In the genomic region with DNA sequence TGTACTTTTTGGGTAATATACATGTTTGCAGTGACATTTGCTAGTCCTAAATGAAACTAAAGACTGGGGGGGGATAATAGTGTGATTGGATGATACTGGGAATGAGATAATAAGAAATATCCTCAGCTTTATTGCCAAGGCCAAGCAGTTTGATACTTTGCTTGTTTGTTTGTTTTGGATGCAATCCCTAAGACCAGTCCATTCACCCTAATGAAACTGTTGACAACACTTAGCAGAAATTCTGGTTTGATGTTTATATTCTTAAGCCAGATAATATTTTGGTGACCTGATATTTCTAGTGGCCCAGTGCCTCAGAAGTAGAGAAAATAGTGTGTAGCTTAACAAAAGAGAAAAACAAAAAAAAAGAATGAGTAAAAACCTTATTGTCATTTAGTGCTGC, we compare ENCODE assay signal across 19 cellular contexts. TPM values are rescaled to one million over a fixed set of nuclear protein-coding genes. Genes with fewer than 3 reads are reported as not detected.
DNase-seq lines count a peak whose midpoint lies in the region; ATAC-seq and TF ChIP-seq lines count a peak whose summit lies in the region.
"Had no signal": no experiment of that assay in that cellular context is flagged by ENCODE, and none has a peak within 500 bp of the region (broad histone marks: within the 10 kb centered on the region; RNA-seq: fewer than 3 reads in every experiment).

No MANE protein-coding gene starts in this region.

- H3K9ac ChIP-seq in HCT116 (ENCODE audit: low read length) (no peak overlapping the region), adipocyte (ENCODE audit: low read length) (no peak overlapping the region)

- no peaks in the 10 kb centered on the region for H4K20me1 ChIP-seq in HCT116 (ENCODE audit: insufficient read depth)

- H3K4me3 ChIP-seq in BE2C (ENCODE audit: low read depth, low read length) (peak overlapping the region; percentile 23), HCT116 (replicated peaks in 1 of 2; ENCODE audit: low read depth in 1 of 2, low read length in 2 of 2) (no peak overlapping the region), adipocyte (ENCODE audit: low read length) (no peak overlapping the region), iPS-11a (ENCODE audit: low read depth, low read length) (peak overlapping the region; percentile 93), coronary artery (no peak overlapping the region)
- H3K4me3 ChIP-seq: mucosa of descending colon had no signal

- intact Hi-C loops in HCT116 (cut with micrococcal nuclease): no loop called here

- CTCF ChIA-PET in HCT116 (lab: Charles Lee): no interaction called here

- no TSS peak for BruUV-seq in HCT116 (replicated peaks; lab: Mats Ljungman, UMichigan)

- H2AFZ ChIP-seq in HCT116 (ENCODE audit: low read depth, low read length, poor library complexity, severe bottlenecking): no peak overlapping the region

- peak overlapping the region; percentile 96; the same call in 1 of the 2 replicates for H3K4me2 ChIP-seq in HCT116 (ENCODE audit: low read length)

- no peak for ATAC-seq in HCT116
- ATAC-seq in GM19452 (IDR thresholded peaks at IDR 0.05; ENCODE audit: unreplicated experiment): no peak
- ATAC-seq: activated CD8-positive, alpha-beta T cell treated with anti-CD3 and anti-CD28 coated beads, Interleukin-2, amount 10 ng/mL, durations not matched to agents 7 days and 5 days; heart right ventricle; mucosa of descending colon; Right ventricle myocardium inferior; WTC11 had no signal

- H3K27ac ChIP-seq in HCT116 (ENCODE audit: low read depth, low read length): no peak overlapping the region
- H3K27ac ChIP-seq in coronary artery: no peak overlapping the region
- H3K27ac ChIP-seq: right atrium auricular region had no signal

- no peaks in the 10 kb centered on the region for H3K27me3 ChIP-seq in BE2C
- H3K27me3 ChIP-seq in HCT116 (ENCODE audit: insufficient read depth, low read length): no peaks in the 10 kb centered on the region
- H3K27me3 ChIP-seq in adipocyte (replicated peaks; ENCODE audit: control insufficient read depth, insufficient read depth, low read length): no peaks in the 10 kb centered on the region
- H3K27me3 ChIP-seq: heart right ventricle, right atrium auricular region had no signal

- no peak for TF ChIP-seq POLR2A in HCT116 (IDR thresholded peaks at IDR 0.05; ENCODE audit: borderline replicate concordance, extremely low read depth, insufficient read depth, insufficient read length)

- no peaks in the 10 kb centered on the region for H3K9me2 ChIP-seq in HCT116 (ENCODE audit: insufficient read depth)

- POLR2A ChIA-PET in HCT116 (lab: Charles Lee): no interaction called here

- H3K36me3 ChIP-seq in BE2C (peaks cover 6% of the 10 kb centered on the region), HCT116 (ENCODE audit: control insufficient read depth in 1 of 2, insufficient read depth in 2 of 2, low read length in 2 of 2) (no peaks in the 10 kb centered on the region), adipocyte (ENCODE audit: control insufficient read depth, insufficient read depth, low read length, severe bottlenecking) (peaks cover 3% of the 10 kb centered on the region)

- peaks cover 3% of the 10 kb centered on the region; the same call in 1 of the 2 replicates for H3K4me1 ChIP-seq in BE2C
- peaks cover 14 to 27% of the 10 kb centered on the region in 2 experiments; a peak in 3 of 4 replicates for H3K4me1 ChIP-seq in HCT116 (ENCODE audit: control insufficient read depth in 1 of 2, insufficient read depth in 2 of 2, low read length in 2 of 2)
- peaks cover 13% of the 10 kb centered on the region for H3K4me1 ChIP-seq in adipocyte (ENCODE audit: control insufficient read depth, insufficient read depth, low read length)

- H3K79me2 ChIP-seq in HCT116 (ENCODE audit: insufficient read depth, low read length): no peaks in the 10 kb centered on the region

- no peak for TF ChIP-seq CTCF in BE2C (IDR thresholded peaks at IDR 0.05; ENCODE audit: low read depth, low read length)
- TF ChIP-seq CTCF in HCT116 (IDR thresholded peaks at IDR 0.05 in 2 of 3, conservative IDR thresholded peaks at IDR 0.05 in 1 of 3; ENCODE audit: borderline replicate concordance in 1 of 3, insufficient read depth in 1 of 3, low read depth in 2 of 3, low read length in 2 of 3): no peak
- no peak for TF ChIP-seq CTCF in coronary artery (IDR thresholded peaks at IDR 0.05)

- H3K9me3 ChIP-seq in BE2C (no peaks in the 10 kb centered on the region), HCT116 (ENCODE audit: control insufficient read depth in 1 of 2, insufficient read depth in 1 of 2, low read depth in 1 of 2, low read length in 2 of 2) (no peaks in the 10 kb centered on the region), adipocyte (ENCODE audit: control insufficient read depth, low read length) (no peaks in the 10 kb centered on the region)
- H3K9me3 ChIP-seq: HAP-1, heart right ventricle, mucosa of descending colon, right atrium auricular region had no signal

- TF ChIP-seq RAD21 in HCT116 (IDR thresholded peaks at IDR 0.05; ENCODE audit: low read depth): no peak

- DNase-seq in BE2C (no peak), HCT116 (ENCODE audit: low read depth, low spot score) (no peak), adipocyte (ENCODE audit: low read depth) (peak; percentile 1), coronary artery (ENCODE audit: low spot score) (no peak), OCI-M2 (lab: John Stamatoyannopoulos, UW; ENCODE audit: unreplicated experiment) (no peak), T1000 (lab: John Stamatoyannopoulos, UW) (no peak)
- DNase-seq: activated CD8-positive, alpha-beta T cell treated with anti-CD3 and anti-CD28 coated beads, Interleukin-2, amount 10 ng/mL, durations not matched to agents 7 days and 5 days; Calu3; heart right ventricle; MM.1S; mucosa of descending colon; NCI-H187; NCI-H345 had no signal

- RAD21 ChIA-PET in HCT116 (lab: Charles Lee; ENCODE audit: low non-redundant PET in 1 of 2, low total read pairs in 2 of 2, uncharacterized antibody in 2 of 2, unreplicated experiment in 2 of 2): no interaction called here

TF ChIP-seq in HCT116, 20 proteins besides CTCF, POLR2A, EP300 and RAD21:
- TF ChIP-seq JUND (IDR thresholded peaks at IDR 0.05) (no peak), POLR2AphosphoS5 (IDR thresholded peaks at IDR 0.05; ENCODE audit: low read depth, low read length) (no peak), YY1 (IDR thresholded peaks at IDR 0.05; ENCODE audit: extremely low read depth, insufficient replicate concordance, low read depth, low read length) (no peak), EZH2 (IDR thresholded peaks at IDR 0.05) (no peak), SRF (IDR thresholded peaks at IDR 0.05; ENCODE audit: low read depth) (no peak), ZFX (IDR thresholded peaks at IDR 0.05) (no peak), ELF1 (IDR thresholded peaks at IDR 0.05; ENCODE audit: borderline replicate concordance, low read depth) (no peak), EZH2phosphoT487 (IDR thresholded peaks at IDR 0.05; ENCODE audit: borderline replicate concordance) (no peak), TCF7L2 (IDR thresholded peaks at IDR 0.05; ENCODE audit: borderline replicate concordance, extremely low read depth, insufficient read depth, insufficient read length) (no peak), EGR1 (IDR thresholded peaks at IDR 0.05; ENCODE audit: low read depth) (no peak), CEBPB (IDR thresholded peaks at IDR 0.05; ENCODE audit: low read depth) (no peak)
- TF ChIP-seq, protein P1, sequence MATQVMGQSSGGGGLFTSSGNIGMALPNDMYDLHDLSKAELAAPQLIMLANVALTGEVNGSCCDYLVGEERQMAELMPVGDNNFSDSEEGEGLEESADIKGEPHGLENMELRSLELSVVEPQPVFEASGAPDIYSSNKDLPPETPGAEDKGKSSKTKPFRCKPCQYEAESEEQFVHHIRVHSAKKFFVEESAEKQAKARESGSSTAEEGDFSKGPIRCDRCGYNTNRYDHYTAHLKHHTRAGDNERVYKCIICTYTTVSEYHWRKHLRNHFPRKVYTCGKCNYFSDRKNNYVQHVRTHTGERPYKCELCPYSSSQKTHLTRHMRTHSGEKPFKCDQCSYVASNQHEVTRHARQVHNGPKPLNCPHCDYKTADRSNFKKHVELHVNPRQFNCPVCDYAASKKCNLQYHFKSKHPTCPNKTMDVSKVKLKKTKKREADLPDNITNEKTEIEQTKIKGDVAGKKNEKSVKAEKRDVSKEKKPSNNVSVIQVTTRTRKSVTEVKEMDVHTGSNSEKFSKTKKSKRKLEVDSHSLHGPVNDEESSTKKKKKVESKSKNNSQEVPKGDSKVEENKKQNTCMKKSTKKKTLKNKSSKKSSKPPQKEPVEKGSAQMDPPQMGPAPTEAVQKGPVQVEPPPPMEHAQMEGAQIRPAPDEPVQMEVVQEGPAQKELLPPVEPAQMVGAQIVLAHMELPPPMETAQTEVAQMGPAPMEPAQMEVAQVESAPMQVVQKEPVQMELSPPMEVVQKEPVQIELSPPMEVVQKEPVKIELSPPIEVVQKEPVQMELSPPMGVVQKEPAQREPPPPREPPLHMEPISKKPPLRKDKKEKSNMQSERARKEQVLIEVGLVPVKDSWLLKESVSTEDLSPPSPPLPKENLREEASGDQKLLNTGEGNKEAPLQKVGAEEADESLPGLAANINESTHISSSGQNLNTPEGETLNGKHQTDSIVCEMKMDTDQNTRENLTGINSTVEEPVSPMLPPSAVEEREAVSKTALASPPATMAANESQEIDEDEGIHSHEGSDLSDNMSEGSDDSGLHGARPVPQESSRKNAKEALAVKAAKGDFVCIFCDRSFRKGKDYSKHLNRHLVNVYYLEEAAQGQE (IDR thresholded peaks at IDR 0.05; ENCODE audit: low read depth): no peak

RNA-seq across cellular contexts. Expression of a gene that starts 1.8 kb away (rescaled TPM):
- 48.9 TPM for polyA plus RNA-seq in BE2C (2012; ENCODE audit: insufficient read depth, insufficient read length, low read depth)
- total RNA-seq in HCT116 (2021; ENCODE audit: unreplicated experiment): 22.8 TPM
- polyA plus RNA-seq in HCT116 (2012): 15.5 and 16.2 TPM in 2 replicates

RNA-seq across cellular contexts. Expression of a gene that starts 33.3 kb away (rescaled TPM):
- 257 TPM for polyA plus RNA-seq in BE2C (2012; ENCODE audit: insufficient read depth, insufficient read length, low read depth)
- total RNA-seq in HCT116 (2021; ENCODE audit: unreplicated experiment): 142 TPM
- polyA plus RNA-seq in HCT116 (2012): 114 and 136 TPM in 2 replicates

Comparison
In these comparisons a context has a peak if more than half of its experiments do, and no peak if none do; other contexts are left out.
1. H3K4me3 ChIP-seq: peak in BE2C (single experiment) and iPS-11a (single experiment); none in HCT116 (0 of 2), adipocyte (single experiment) and coronary artery (single experiment).